Comparison of ENCODE assay signal across 8 cellular contexts in the genomic region with DNA sequence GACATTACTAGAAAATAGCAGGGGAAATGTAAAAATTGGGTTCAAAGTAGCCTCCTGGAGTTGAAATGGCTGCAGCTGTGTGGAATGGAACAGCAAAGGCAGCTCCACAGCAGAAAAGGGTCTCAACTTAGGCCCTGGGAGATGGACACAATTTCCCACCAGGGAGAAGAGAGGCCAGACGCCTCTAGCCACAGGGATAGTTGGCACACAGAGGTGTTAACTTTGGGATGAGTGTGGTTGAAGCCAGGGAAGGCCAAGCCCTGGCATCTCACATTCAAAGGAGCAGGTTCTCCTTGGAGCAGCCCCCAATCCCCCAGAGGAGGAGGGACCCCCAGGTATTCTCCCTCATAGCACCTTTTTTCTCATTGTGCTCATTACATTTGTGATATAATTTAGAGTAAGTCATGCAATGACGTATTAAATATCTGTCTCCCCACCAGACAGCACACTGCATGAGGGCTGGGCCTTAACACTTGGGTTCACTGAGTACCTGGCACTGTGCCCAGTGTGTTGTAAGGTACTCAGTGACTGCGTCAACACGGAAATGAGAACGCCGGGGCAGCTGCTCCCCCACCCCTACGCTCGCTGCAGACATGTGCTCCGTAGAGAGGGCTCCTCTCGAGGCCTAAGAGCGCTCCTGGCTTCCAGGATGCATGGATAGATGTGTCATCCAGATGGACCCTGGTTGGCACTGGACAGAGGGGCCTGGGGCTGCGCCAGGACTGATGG.
DNase-seq lines count a peak whose midpoint lies in the region; ATAC-seq and TF ChIP-seq lines count a peak whose summit lies in the region.

No MANE protein-coding gene starts in this region.

- no peak overlapping the region for H3K27ac Mint-ChIP-seq in activated CD8-positive, alpha-beta memory T cell treated with anti-CD3 and anti-CD28 coated beads, Interleukin-2, amount 10 ng/mL, durations not matched to agents 7 days and 5 days

- no peaks in the 10 kb centered on the region for H3K36me3 Mint-ChIP-seq in activated CD8-positive, alpha-beta memory T cell treated with anti-CD3 and anti-CD28 coated beads, Interleukin-2, amount 10 ng/mL, durations not matched to agents 7 days and 5 days

- no peaks in the 10 kb centered on the region for H3K9me3 Mint-ChIP-seq in activated CD8-positive, alpha-beta memory T cell treated with anti-CD3 and anti-CD28 coated beads, Interleukin-2, amount 10 ng/mL, durations not matched to agents 7 days and 5 days (ENCODE audit: low read depth)

- H3K4me1 Mint-ChIP-seq in activated CD8-positive, alpha-beta memory T cell treated with anti-CD3 and anti-CD28 coated beads, Interleukin-2, amount 10 ng/mL, durations not matched to agents 7 days and 5 days = peaks cover 15% of the 10 kb centered on the region

- H3K79me2 ChIP-seq in DND-41 (ENCODE audit: insufficient read depth, low read length) = no peaks in the 10 kb centered on the region
- H3K79me2 ChIP-seq in osteoblast (ENCODE audit: insufficient read depth, low read length) = no peaks in the 10 kb centered on the region

- H3K27ac ChIP-seq in DND-41 (ENCODE audit: low read length) (peak overlapping the region; percentile 85), epithelial cell of prostate (peak overlapping the region; percentile 81), osteoblast (ENCODE audit: low read depth, low read length) (peak overlapping the region; percentile 52)

- H3K4me3 ChIP-seq in DND-41 (ENCODE audit: low read depth in 1 of 2, low read length in 2 of 2) = no peak overlapping the region
- H3K4me3 ChIP-seq in osteoblast (ENCODE audit: insufficient read depth, low read length) = no peak overlapping the region

- H3K4me1 ChIP-seq in DND-41 (ENCODE audit: insufficient read depth, low read length) = peaks cover 37% of the 10 kb centered on the region
- peaks cover 28% of the 10 kb centered on the region for H3K4me1 ChIP-seq in osteoblast (ENCODE audit: insufficient read depth, low read length)

- H2AFZ ChIP-seq in DND-41 (ENCODE audit: low read depth, low read length) (no peak overlapping the region), osteoblast (ENCODE audit: low read length) (no peak overlapping the region)

- H3K9me3 ChIP-seq in DND-41 (ENCODE audit: insufficient read depth, low read length, severe bottlenecking) = no peaks in the 10 kb centered on the region
- no peaks in the 10 kb centered on the region for H3K9me3 ChIP-seq in osteoblast (ENCODE audit: low read depth, low read length)

- H3K9ac ChIP-seq in DND-41 (ENCODE audit: low read depth, low read length) = no peak overlapping the region

- ATAC-seq in DND-41 (ENCODE audit: insufficient read depth, low read depth) (no peak), GM18867 (IDR thresholded peaks at IDR 0.05; ENCODE audit: unreplicated experiment) (no peak)
- ATAC-seq in activated CD8-positive, alpha-beta memory T cell treated with anti-CD3 and anti-CD28 coated beads, Interleukin-2, amount 10 ng/mL, durations not matched to agents 7 days and 5 days = no peak

- H3K4me2 ChIP-seq in DND-41 (ENCODE audit: insufficient read depth, low read length) (no peak overlapping the region), osteoblast (ENCODE audit: insufficient read depth, low read length) (no peak overlapping the region)

- DNase-seq in DND-41 (no peak), NCI-H2196 treated with DMSO at 0.1 percent for 48 hours (lab: John Stamatoyannopoulos, UW; ENCODE audit: unreplicated experiment) (peak; percentile 82), epithelial cell of prostate (ENCODE audit: low read depth, low spot score) (peak; percentile 65), osteoblast (ENCODE audit: insufficient read length, low spot score, missing footprints) (no peak), AG08396 (ENCODE audit: low spot score) (no peak)
- no peak for DNase-seq in activated effector memory CD4-positive, alpha-beta T cell treated with Interleukin-2 at 50 U/mL for 16 hours
- DNase-seq in activated CD8-positive, alpha-beta memory T cell treated with anti-CD3 and anti-CD28 coated beads, Interleukin-2, amount 10 ng/mL, durations not matched to agents 7 days and 5 days = no peak

- no peaks in the 10 kb centered on the region for H3K36me3 ChIP-seq in DND-41 (ENCODE audit: insufficient read depth, low read length)
- H3K36me3 ChIP-seq in osteoblast (ENCODE audit: insufficient read depth, low read length) = no peaks in the 10 kb centered on the region

- no peak overlapping the region for H3K4me3 Mint-ChIP-seq in activated CD8-positive, alpha-beta memory T cell treated with anti-CD3 and anti-CD28 coated beads, Interleukin-2, amount 10 ng/mL, durations not matched to agents 7 days and 5 days

- H3K27me3 Mint-ChIP-seq in activated CD8-positive, alpha-beta memory T cell treated with anti-CD3 and anti-CD28 coated beads, Interleukin-2, amount 10 ng/mL, durations not matched to agents 7 days and 5 days = peaks cover 6% of the 10 kb centered on the region

- H4K20me1 ChIP-seq in DND-41 (ENCODE audit: insufficient read depth, low read length) (no peaks in the 10 kb centered on the region), osteoblast (ENCODE audit: insufficient read depth, low read length) (no peaks in the 10 kb centered on the region)

- no peak for TF ChIP-seq CTCF in DND-41 (IDR thresholded peaks at IDR 0.05; ENCODE audit: borderline replicate concordance, extremely low read depth, low read length, poor library complexity, severe bottlenecking)
- TF ChIP-seq CTCF in osteoblast (IDR thresholded peaks at IDR 0.05; ENCODE audit: extremely low read depth, low read depth, low read length) = no peak

- CTCF ChIA-PET in activated CD8-positive, alpha-beta memory T cell treated with anti-CD3 and anti-CD28 coated beads, Interleukin-2, amount 10 ng/mL, durations not matched to agents 7 days and 5 days (lab: Charles Lee) = no interaction called here

- H3K27me3 ChIP-seq in DND-41 (ENCODE audit: insufficient read depth, low read length, poor library complexity) = no peaks in the 10 kb centered on the region
- no peaks in the 10 kb centered on the region for H3K27me3 ChIP-seq in osteoblast (ENCODE audit: insufficient read depth, low read length)

Comparison
In these comparisons a context has a peak if more than half of its experiments do, and no peak if none do; other contexts are left out.
1. DNase-seq: peak in NCI-H2196 treated with DMSO at 0.1 percent for 48 hours (single experiment) and epithelial cell of prostate (single experiment); none in DND-41 (single experiment), osteoblast (single experiment), AG08396 (single experiment), activated effector memory CD4-positive, alpha-beta T cell treated with Interleukin-2 at 50 U/mL for 16 hours (single experiment) and activated CD8-positive, alpha-beta memory T cell treated with anti-CD3 and anti-CD28 coated beads, Interleukin-2, amount 10 ng/mL, durations not matched to agents 7 days and 5 days (single experiment).
2. Peak in every context shown above with its lines, with median percentiles within 50 percentile points of each other: H3K27ac ChIP-seq.